In the genomic region with DNA sequence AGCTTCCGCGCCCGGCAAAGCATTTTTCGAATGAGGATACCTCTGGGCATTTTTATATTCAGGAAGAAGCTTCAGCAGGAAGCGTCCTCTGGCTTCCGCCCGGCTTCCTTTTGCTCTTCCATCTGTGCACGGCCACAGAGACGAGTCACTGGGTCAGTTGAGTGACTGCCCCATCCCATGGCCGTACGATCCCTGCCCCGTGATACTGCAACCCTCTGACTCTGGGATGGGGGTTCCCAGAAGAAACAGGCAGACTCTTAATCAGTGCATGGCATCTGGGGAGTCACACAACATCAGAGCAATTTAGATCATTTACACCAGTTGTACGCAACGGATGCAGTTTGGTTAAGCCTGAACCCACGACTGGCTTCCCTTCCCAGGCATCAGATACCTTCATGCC, we compare ENCODE assay signal across 1 cellular context.
TF ChIP-seq lines count a peak whose summit lies in the region.

No MANE protein-coding gene starts in this region.

TF ChIP-seq in GM23338, 12 proteins besides CTCF, POLR2A, EP300 and RAD21 (continued from another document):
- TF ChIP-seq ZNF462 (CRISPR knock-in tag; IDR thresholded peaks at IDR 0.05): no peak
- no peak for TF ChIP-seq POLR2AphosphoS5 (IDR thresholded peaks at IDR 0.05; ENCODE audit: low read depth)
- no peak for TF ChIP-seq EZH2 (IDR thresholded peaks at IDR 0.05; ENCODE audit: low read depth, unreplicated experiment)
- no peak for TF ChIP-seq CREB1 (CRISPR knock-in tag; IDR thresholded peaks at IDR 0.05; ENCODE audit: low read depth)
- TF ChIP-seq REST (IDR thresholded peaks at IDR 0.05; ENCODE audit: unreplicated experiment): no peak
- TF ChIP-seq ZNF114 (CRISPR knock-in tag; IDR thresholded peaks at IDR 0.05): no peak
- TF ChIP-seq, protein P1, sequence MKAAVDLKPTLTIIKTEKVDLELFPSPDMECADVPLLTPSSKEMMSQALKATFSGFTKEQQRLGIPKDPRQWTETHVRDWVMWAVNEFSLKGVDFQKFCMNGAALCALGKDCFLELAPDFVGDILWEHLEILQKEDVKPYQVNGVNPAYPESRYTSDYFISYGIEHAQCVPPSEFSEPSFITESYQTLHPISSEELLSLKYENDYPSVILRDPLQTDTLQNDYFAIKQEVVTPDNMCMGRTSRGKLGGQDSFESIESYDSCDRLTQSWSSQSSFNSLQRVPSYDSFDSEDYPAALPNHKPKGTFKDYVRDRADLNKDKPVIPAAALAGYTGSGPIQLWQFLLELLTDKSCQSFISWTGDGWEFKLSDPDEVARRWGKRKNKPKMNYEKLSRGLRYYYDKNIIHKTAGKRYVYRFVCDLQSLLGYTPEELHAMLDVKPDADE (IDR thresholded peaks at IDR 0.05): no peak
- no peak for TF ChIP-seq JUNB (IDR thresholded peaks at IDR 0.05; ENCODE audit: unreplicated experiment)
